Comparison of ENCODE assay signal across 8 cellular contexts in genomic region chr19:9827325-9828238, GRCh38. TPM values are rescaled to one million over a fixed set of nuclear protein-coding genes. Genes with fewer than 3 reads are reported as not detected.
A peak's percentile ranks its signal among the peaks of the same experiment; 100 is the strongest.
DNase-seq lines count a peak whose midpoint lies in the region; ATAC-seq and TF ChIP-seq lines count a peak whose summit lies in the region.

Gene UBL5 (plus strand): TSS chr19:9827918. CDS start chr19:9828338, 420 bp downstream.

- intact Hi-C loops in aorta (cut with DNase I), result no loop called here

- DNase-seq in NCI-H2081 treated with DMSO at 0.1 percent for 48 hours (lab: John Stamatoyannopoulos, UW) (peak; percentile 49), T1000 (lab: John Stamatoyannopoulos, UW) (peak; percentile 41), astrocyte of the hippocampus (ENCODE audit: low read depth, low spot score) (peak; percentile 89), hepatocyte (ENCODE audit: low spot score) (peak; percentile 95), renal cortical epithelial cell (ENCODE audit: low read depth) (peak; percentile 81), aorta (peak; percentile 91 to 93)

- H3K4me3 ChIP-seq in hepatocyte (peak within 1 kb of the TSS; percentile 67), aorta (ENCODE audit: low read length in 2 of 2) (peak within 1 kb of the TSS; percentile 22 to 81)

- ATAC-seq in GM18517 (IDR thresholded peaks at IDR 0.05; ENCODE audit: unreplicated experiment) (peak; percentile 91), HG03039 (IDR thresholded peaks at IDR 0.05; ENCODE audit: unreplicated experiment) (peak; percentile 91), aorta (ENCODE audit: low FRiP score) (peak; percentile 93)

- WGBS in hepatocyte (ENCODE audit: low lambda C conversion rate, missing lambda C conversion rate), result under 1% methylated on average over 54 of the region's 61 CpGs
- 0% methylated on average over 61 of the region's 61 CpGs for WGBS in aorta, 2 donors

- H3K27me3 ChIP-seq in hepatocyte (no peaks in the 10 kb centered on the region), aorta (ENCODE audit: control insufficient read depth in 1 of 2, insufficient read depth in 2 of 2, low read length in 1 of 2) (no peaks in the 10 kb centered on the region)

- H3K9me3 ChIP-seq in hepatocyte (ENCODE audit: low read depth), result no peaks in the 10 kb centered on the region
- H3K9me3 ChIP-seq in aorta (ENCODE audit: control insufficient read depth, low read length), result no peaks in the 10 kb centered on the region

- H3K4me2 ChIP-seq in hepatocyte, result peak within 1 kb of the TSS; percentile 96

- H3K36me3 ChIP-seq in hepatocyte (replicated peaks; ENCODE audit: insufficient read depth, low read depth) (no peaks in the 10 kb centered on the region), aorta (ENCODE audit: control insufficient read depth in 1 of 2, insufficient read depth in 2 of 2, low read length in 1 of 2) (no peaks in the 10 kb centered on the region)

- H4K20me1 ChIP-seq in hepatocyte (ENCODE audit: insufficient read depth, poor library complexity, severe bottlenecking), result peaks cover 13% of the 10 kb centered on the region

- peak within 1 kb of the TSS; percentile 23 for H2AFZ ChIP-seq in hepatocyte

- peak within 1 kb of the TSS; percentile 59 for H3K27ac ChIP-seq in hepatocyte
- no peak within 1 kb of the TSS for H3K27ac ChIP-seq in aorta (ENCODE audit: low read depth in 1 of 2, low read length in 2 of 2)

- peaks cover 13% of the 10 kb centered on the region for H3K4me1 ChIP-seq in hepatocyte (ENCODE audit: insufficient read depth)
- H3K4me1 ChIP-seq in aorta (ENCODE audit: control insufficient read depth in 1 of 2, insufficient read depth in 2 of 2, low read length in 2 of 2), result no peaks in the 10 kb centered on the region

- H3K9me2 ChIP-seq in hepatocyte (replicated peaks; ENCODE audit: insufficient read depth), result no peaks in the 10 kb centered on the region

- peaks cover 65% of the 10 kb centered on the region for H3K79me2 ChIP-seq in hepatocyte

- TF ChIP-seq CTCF in hepatocyte (IDR thresholded peaks at IDR 0.05; ENCODE audit: poor library complexity), result no peak

RNA-seq across cellular contexts. Expression of gene UBL5, which starts in this region (rescaled TPM):
- total RNA-seq in hepatocyte (528 and 581 TPM in 2 replicates), renal cortical epithelial cell (229 and 449 TPM in 2 replicates), aorta (100 to 1,000 TPM; 207 to 220 TPM)
- polyA plus RNA-seq in hepatocyte (613 and 628 TPM in 2 replicates), aorta (1,000 to 10,000 TPM in 1 of 2 donors, 100 to 1,000 TPM in 1; 603 to 1,147 TPM)

Comparison
In these comparisons a context has a peak if more than half of its experiments do, and no peak if none do; other contexts are left out.
1. DNase-seq: peak in every context shown above with its lines; median percentile 95 in hepatocyte; 92 in aorta; 89 in astrocyte of the hippocampus; 81 in renal cortical epithelial cell; 49 in NCI-H2081 treated with DMSO at 0.1 percent for 48 hours; 41 in T1000.